In genomic region chr12:118582863-118583262, GRCh38 we compare ENCODE assay signal across 25 cellular contexts.
"Had no signal": no experiment of that assay in that cellular context is flagged by ENCODE, and none has a peak within 500 bp of the region (broad histone marks: within the 10 kb centered on the region; RNA-seq: fewer than 3 reads in every experiment).

No MANE protein-coding gene starts in this region.

- H3K27me3 ChIP-seq: ovary, tibial nerve, upper lobe of right lung, vagina had no signal

- H3K4me1 ChIP-seq: heart right ventricle, lower lobe of right lung, psoas muscle, tibial nerve, upper lobe of right lung, vagina had no signal

- H3K27ac ChIP-seq: epithelial cell of prostate, heart right ventricle, lower lobe of right lung, ovary, psoas muscle, skin epidermis, thoracic aorta, tibial nerve, upper lobe of right lung, vagina had no signal

- ATAC-seq: esophagus mucosa; heart right ventricle; left ventricle myocardium superior; lower lobe of right lung; natural killer cell; psoas muscle; right cardiac atrium; stimulated activated naive B cell treated with anti-CD40 and anti-IgM and Interleukin-4, amounts not matched to agents 10 μg/mL and 1 μg/mL and 100 μg/mL, for 72 hours; upper lobe of right lung had no signal

- H3K4me3 ChIP-seq: dorsolateral prefrontal cortex, heart right ventricle, lower lobe of right lung, ovary, psoas muscle, skin epidermis, thoracic aorta, tibial nerve, upper lobe of right lung, vagina had no signal

- FAIRE-seq: islet of Langerhans had no signal

- H3K9me3 ChIP-seq: lower lobe of right lung, ovary, upper lobe of right lung, vagina had no signal

- DNase-seq: dorsolateral prefrontal cortex; effector CD4-positive, alpha-beta T cell; glutamatergic neuron; heart right ventricle; hippocampal formation; kidney glomerular epithelial cell; left ventricle myocardium superior; lower lobe of right lung; natural killer cell; occipital lobe; ovary; posterior cingulate gyrus; psoas muscle; right cardiac atrium; stimulated activated CD4-positive, alpha-beta T cell treated with anti-CD3 and anti-CD28 coated beads, Interleukin-15, amount 100 ng/mL, for 24 hours; stimulated activated CD4-positive, alpha-beta T cell treated with anti-CD3 and anti-CD28 coated beads, Interleukin-2, amount 100 ng/mL, for 48 hours; stimulated activated naive B cell treated with anti-CD40 and anti-IgM and Interleukin-4, amounts not matched to agents 10 μg/mL and 1 μg/mL and 100 μg/mL, for 72 hours; upper lobe of right lung had no signal

- H3K36me3 ChIP-seq: heart right ventricle, lower lobe of right lung, ovary, thoracic aorta, tibial nerve, upper lobe of right lung, vagina had no signal
